Comparison of ENCODE assay signal across 1 cellular context in genomic region chrX:111680988-111681779, GRCh38.
TF ChIP-seq lines count a peak whose summit lies in the region.

Gene ALG13 (plus strand): TSS chrX:111681170. CDS start chrX:111681219, 49 bp downstream.

TF ChIP-seq in K562, 482 proteins besides CTCF, POLR2A, EP300 and RAD21 (continued from another document and continues in another):
- TF ChIP-seq CREB5 (CRISPR knock-in tag; IDR thresholded peaks at IDR 0.05), result 0 out of 2 replicates have a peak, but pooled peaks have one; percentile 23
- TF ChIP-seq ZNF830 (CRISPR knock-in tag; IDR thresholded peaks at IDR 0.05), result 0 out of 2 replicates have a peak, but pooled peaks have one; percentile 63
- no peak for TF ChIP-seq TRIM25 (IDR thresholded peaks at IDR 0.05; ENCODE audit: borderline replicate concordance)
- TF ChIP-seq ZHX1 (conservative IDR thresholded peaks at IDR 0.05; ENCODE audit: low read length), result no peak
- no peak for TF ChIP-seq CBFA2T2 (conservative IDR thresholded peaks at IDR 0.05)
- TF ChIP-seq SMARCA5 (IDR thresholded peaks at IDR 0.05), result no peak
- no peak for TF ChIP-seq ILK (tag; IDR thresholded peaks at IDR 0.05; ENCODE audit: borderline replicate concordance, low read depth)
- peak; percentile 72 for TF ChIP-seq ZNF24 (IDR thresholded peaks at IDR 0.05)
- no peak for TF ChIP-seq ZNF696 (CRISPR knock-in tag; conservative IDR thresholded peaks at IDR 0.05)
- peak; percentile 72 for TF ChIP-seq HNRNPLL (IDR thresholded peaks at IDR 0.05; ENCODE audit: low read depth, low read length, poor library complexity, severe bottlenecking)
- peak; percentile 76 for TF ChIP-seq CXXC5 (CRISPR knock-in tag; IDR thresholded peaks at IDR 0.05)
- TF ChIP-seq SMARCA4 (IDR thresholded peaks at IDR 0.05), result 0 out of 2 replicates have a peak, but pooled peaks have one; percentile 8
- peak; percentile 44; the same call in 1 of the 2 replicates for TF ChIP-seq NCOA1 (IDR thresholded peaks at IDR 0.05; ENCODE audit: low read depth)
- TF ChIP-seq CREM (IDR thresholded peaks at IDR 0.05; ENCODE audit: low read depth), result peak; percentile 96
- TF ChIP-seq ZFX (CRISPR knock-in tag; IDR thresholded peaks at IDR 0.05), result peak; percentile 57; the same call in 1 of the 2 replicates
- peak; percentile 82 for TF ChIP-seq TAF9B (IDR thresholded peaks at IDR 0.05; ENCODE audit: partially characterized antibody)
- TF ChIP-seq ZNF586 (CRISPR knock-in tag; conservative IDR thresholded peaks at IDR 0.05), result no peak
- peak; percentile 11; the same call in 1 of the 2 replicates for TF ChIP-seq HDAC2 (IDR thresholded peaks at IDR 0.05)
- TF ChIP-seq ID3 (CRISPR knock-in tag; IDR thresholded peaks at IDR 0.05), result no peak
- peak; percentile 64; the same call in 1 of the 2 replicates for TF ChIP-seq ID3 (tag; IDR thresholded peaks at IDR 0.05)
- TF ChIP-seq POLR2H (tag; IDR thresholded peaks at IDR 0.05; ENCODE audit: low read depth), result peak; percentile 85
- no peak for TF ChIP-seq TCFL5 (CRISPR knock-in tag; conservative IDR thresholded peaks at IDR 0.05)
- peak; percentile 80 for TF ChIP-seq MAX (CRISPR knock-in tag; IDR thresholded peaks at IDR 0.05)
- peak; percentile 79; the same call in 1 of the 2 replicates for TF ChIP-seq NFRKB (IDR thresholded peaks at IDR 0.05; ENCODE audit: low read depth)
- no peak for TF ChIP-seq ZNF707 (CRISPR knock-in tag; conservative IDR thresholded peaks at IDR 0.05)
- peak; percentile 33 for TF ChIP-seq HMGN3 (IDR thresholded peaks at IDR 0.05; ENCODE audit: borderline replicate concordance, extremely low read depth, insufficient read length, low read depth, low read length)
- no peak for TF ChIP-seq E2F3 (CRISPR knock-in tag; IDR thresholded peaks at IDR 0.05)
- peak; percentile 78 for TF ChIP-seq NEUROD1 (IDR thresholded peaks at IDR 0.05; ENCODE audit: borderline replicate concordance, low read depth, low read length, partially characterized antibody)
- TF ChIP-seq AFF1 (IDR thresholded peaks at IDR 0.05; ENCODE audit: low read depth in 1 of 2, partially characterized antibody in 2 of 2), result no peak
- TF ChIP-seq NKRF (IDR thresholded peaks at IDR 0.05; ENCODE audit: borderline replicate concordance), result peak; percentile 27; the same call in 1 of the 2 replicates
- peak in 1 of 2 experiments; percentile 69; a peak in 1 of 4 replicates for TF ChIP-seq SRF (CRISPR knock-in tag; IDR thresholded peaks at IDR 0.05)
- TF ChIP-seq EP400 (IDR thresholded peaks at IDR 0.05), result peak; percentile 99
- TF ChIP-seq THRB (CRISPR knock-in tag; conservative IDR thresholded peaks at IDR 0.05), result no peak
